In genomic region chr14:89340200-89340667, GRCh38 we compare ENCODE assay signal across 11 cellular contexts.
DNase-seq lines count a peak whose midpoint lies in the region; ATAC-seq and TF ChIP-seq lines count a peak whose summit lies in the region.
"Had no signal": no experiment of that assay in that cellular context is flagged by ENCODE, and none has a peak within 500 bp of the region (broad histone marks: within the 10 kb centered on the region; RNA-seq: fewer than 3 reads in every experiment).

No MANE protein-coding gene starts in this region.

- H3K27me3 Mint-ChIP-seq in natural killer cell treated with Interleukin-12 subunit alpha and Interleukin-12 subunit beta and Interleukin-15 and Interleukin-18, amount 100 ng/mL, for 72 hours: no peaks in the 10 kb centered on the region
- H3K27me3 Mint-ChIP-seq in natural killer cell (ENCODE audit: low read depth in 2 of 2) (no peaks in the 10 kb centered on the region), progenitor cell of endocrine pancreas (peaks cover 95% of the 10 kb centered on the region)
- H3K27me3 Mint-ChIP-seq: CD4-positive, alpha-beta T cell had no signal

- no peaks in the 10 kb centered on the region for H3K9me3 Mint-ChIP-seq in natural killer cell treated with Interleukin-12 subunit alpha and Interleukin-12 subunit beta and Interleukin-15 and Interleukin-18, amount 100 ng/mL, for 72 hours
- no peaks in the 10 kb centered on the region for H3K9me3 Mint-ChIP-seq in natural killer cell
- H3K9me3 Mint-ChIP-seq in progenitor cell of endocrine pancreas (ENCODE audit: low read depth): no peaks in the 10 kb centered on the region
- H3K9me3 Mint-ChIP-seq: CD4-positive, alpha-beta T cell had no signal

- no peak for TF ChIP-seq POLR2A in breast epithelium (IDR thresholded peaks at IDR 0.05)
- no peak for TF ChIP-seq POLR2A in uterus (IDR thresholded peaks at IDR 0.05)

- H3K27me3 ChIP-seq in breast epithelium (no peaks in the 10 kb centered on the region), left lung (no peaks in the 10 kb centered on the region), uterus (no peaks in the 10 kb centered on the region)

- DNase-seq in natural killer cell treated with Interleukin-12 subunit alpha and Interleukin-12 subunit beta and Interleukin-15 and Interleukin-18, amount 100 ng/mL, for 72 hours (ENCODE audit: low spot score): no peak
- no peak for DNase-seq in natural killer cell
- DNase-seq in breast epithelium (ENCODE audit: low spot score in 2 of 2): no peak
- no peak for DNase-seq in left lung
- peak in 1 of 2 donors; percentile 55 for DNase-seq in uterus
- DNase-seq in activated effector memory CD4-positive, alpha-beta T cell treated with anti-CD3 and anti-CD28 coated beads, Interleukin-2, amount 50 U/mL, for 16 hours: no peak
- DNase-seq in progenitor cell of endocrine pancreas (ENCODE audit: low spot score, unreplicated experiment): no peak
- DNase-seq in NCI-H748 (lab: John Stamatoyannopoulos, UW; ENCODE audit: unreplicated experiment): no peak
- DNase-seq: CD4-positive, alpha-beta T cell; lower lobe of right lung had no signal

- no peaks in the 10 kb centered on the region for H3K36me3 Mint-ChIP-seq in natural killer cell treated with Interleukin-12 subunit alpha and Interleukin-12 subunit beta and Interleukin-15 and Interleukin-18, amount 100 ng/mL, for 72 hours
- H3K36me3 Mint-ChIP-seq in natural killer cell (no peaks in the 10 kb centered on the region), progenitor cell of endocrine pancreas (ENCODE audit: insufficient read depth) (peaks cover 12% of the 10 kb centered on the region)

- H3K27ac Mint-ChIP-seq in natural killer cell treated with Interleukin-12 subunit alpha and Interleukin-12 subunit beta and Interleukin-15 and Interleukin-18, amount 100 ng/mL, for 72 hours: peak overlapping the region; percentile 12 to 37
- H3K27ac Mint-ChIP-seq in natural killer cell: peak overlapping the region in 1 of 2 donors; percentile 38
- no peak overlapping the region for H3K27ac Mint-ChIP-seq in progenitor cell of endocrine pancreas
- H3K27ac Mint-ChIP-seq: CD4-positive, alpha-beta T cell had no signal

- H3K36me3 ChIP-seq in breast epithelium (no peaks in the 10 kb centered on the region), left lung (no peaks in the 10 kb centered on the region), uterus (no peaks in the 10 kb centered on the region)
- H3K36me3 ChIP-seq: lower lobe of right lung had no signal

- ATAC-seq in natural killer cell treated with Interleukin-12 subunit alpha and Interleukin-12 subunit beta and Interleukin-15 and Interleukin-18, amount 100 ng/mL, for 72 hours: no peak
- ATAC-seq in natural killer cell: no peak
- ATAC-seq in left lung: peak; percentile 56
- ATAC-seq: K562 had no signal

- H3K4me3 Mint-ChIP-seq in natural killer cell treated with Interleukin-12 subunit alpha and Interleukin-12 subunit beta and Interleukin-15 and Interleukin-18, amount 100 ng/mL, for 72 hours: no peak overlapping the region
- no peak overlapping the region for H3K4me3 Mint-ChIP-seq in natural killer cell
- no peak overlapping the region for H3K4me3 Mint-ChIP-seq in progenitor cell of endocrine pancreas (ENCODE audit: low read depth)
- H3K4me3 Mint-ChIP-seq: CD4-positive, alpha-beta T cell had no signal

- peaks cover 49% of the 10 kb centered on the region in 2 donors for H3K4me1 Mint-ChIP-seq in natural killer cell treated with Interleukin-12 subunit alpha and Interleukin-12 subunit beta and Interleukin-15 and Interleukin-18, amount 100 ng/mL, for 72 hours (ENCODE audit: low read depth in 2 of 2)
- H3K4me1 Mint-ChIP-seq in natural killer cell (peaks cover 63 to 71% of the 10 kb centered on the region in 2 donors), progenitor cell of endocrine pancreas (ENCODE audit: low read depth) (peaks cover 10% of the 10 kb centered on the region)

- peaks cover 0 to 4% of the 10 kb centered on the region in 2 donors for H3K4me1 ChIP-seq in breast epithelium
- H3K4me1 ChIP-seq in left lung: peaks cover 5 to 33% of the 10 kb centered on the region in 2 donors
- peaks cover 0 to 9% of the 10 kb centered on the region in 2 donors for H3K4me1 ChIP-seq in uterus

- peak overlapping the region; percentile 65 to 80 for H3K27ac ChIP-seq in breast epithelium
- no peak overlapping the region for H3K27ac ChIP-seq in left lung
- peak overlapping the region; percentile 70 to 82 for H3K27ac ChIP-seq in uterus

- H3K9me3 ChIP-seq in breast epithelium (no peaks in the 10 kb centered on the region), left lung (no peaks in the 10 kb centered on the region), uterus (no peaks in the 10 kb centered on the region)
- H3K9me3 ChIP-seq: lower lobe of right lung had no signal

- intact Hi-C loops in natural killer cell (cut with micrococcal nuclease): no loop called here
- intact Hi-C loops in breast epithelium (cut with DNase I; ENCODE audit: low total_unique reads): no loop called here
- intact Hi-C loops in left lung (cut with DNase I): no loop called here
- intact Hi-C loops in uterus (cut with DNase I; ENCODE audit: low total_unique reads): no loop called here

- H3K4me3 ChIP-seq in breast epithelium (no peak overlapping the region), left lung (no peak overlapping the region), uterus (no peak overlapping the region)
- H3K4me3 ChIP-seq: K562, lower lobe of right lung had no signal

- TF ChIP-seq CTCF in natural killer cell (IDR thresholded peaks at IDR 0.05): no peak
- no peak for TF ChIP-seq CTCF in breast epithelium (IDR thresholded peaks at IDR 0.05)
- no peak for TF ChIP-seq CTCF in left lung (IDR thresholded peaks at IDR 0.05)
- TF ChIP-seq CTCF in uterus (IDR thresholded peaks at IDR 0.05): no peak
- no peak for TF ChIP-seq CTCF in progenitor cell of endocrine pancreas (IDR thresholded peaks at IDR 0.05; ENCODE audit: unreplicated experiment)

Comparison
In these comparisons a context has a peak if more than half of its experiments do, and no peak if none do; other contexts are left out.
1. H3K27ac ChIP-seq: peak in breast epithelium (2 of 2) and uterus (2 of 2); none in left lung (0 of 2).